ENCODE assay signal across 12 cellular contexts in genomic region chr14:95260537-95261440, GRCh38. TPM values are rescaled to one million over a fixed set of nuclear protein-coding genes. Genes with fewer than 3 reads are reported as not detected.
DNase-seq lines count a peak whose midpoint lies in the region; ATAC-seq, FAIRE-seq and TF ChIP-seq lines count a peak whose summit lies in the region.
"Had no signal": no experiment of that assay in that cellular context is flagged by ENCODE, and none has a peak within 500 bp of the region (broad histone marks: within the 10 kb centered on the region; RNA-seq: fewer than 3 reads in every experiment).

No MANE protein-coding gene starts in this region.

- H3K27me3 ChIP-seq in IMR-90 (ENCODE audit: control insufficient read depth, insufficient read depth, low read length) (no peaks in the 10 kb centered on the region), psoas muscle (ENCODE audit: insufficient read depth in 3 of 3, low read length in 2 of 3) (no peaks in the 10 kb centered on the region), esophagus squamous epithelium (no peaks in the 10 kb centered on the region), hepatocyte (no peaks in the 10 kb centered on the region)

- H2AK9ac ChIP-seq in IMR-90 (replicated peaks; ENCODE audit: low read depth, low read length, poor library complexity) = no peak overlapping the region

- no peak for TF ChIP-seq RAD21 in IMR-90 (IDR thresholded peaks at IDR 0.05; ENCODE audit: low read length)

- peaks cover 3% of the 10 kb centered on the region for H3K79me2 ChIP-seq in hepatocyte

- in situ Hi-C loops in IMR-90 (cut with MboI; ENCODE audit: low sequenced_read_pairs) = no loop called here

- H4K91ac ChIP-seq in IMR-90 (ENCODE audit: insufficient read depth, low read depth, low read length) = no peak overlapping the region

- no peak overlapping the region for H3K23ac ChIP-seq in IMR-90 (ENCODE audit: low read depth, low read length)

- no peak overlapping the region for H2BK5ac ChIP-seq in IMR-90 (ENCODE audit: low read depth, low read length, poor library complexity, severe bottlenecking)

- no peak overlapping the region for H3K56ac ChIP-seq in IMR-90 (ENCODE audit: extremely low read depth, insufficient read depth, low read length)

- H3K4me3 ChIP-seq in IMR-90 (ENCODE audit: insufficient read depth, low read depth, low read length) = no peak overlapping the region
- H3K4me3 ChIP-seq in psoas muscle = no peak overlapping the region
- no peak overlapping the region for H3K4me3 ChIP-seq in esophagus squamous epithelium
- H3K4me3 ChIP-seq in hepatocyte = no peak overlapping the region

- no peak overlapping the region for H2AFZ ChIP-seq in IMR-90 (replicated peaks; ENCODE audit: low read length, poor library complexity)
- H2AFZ ChIP-seq in hepatocyte = no peak overlapping the region

- H2AK5ac ChIP-seq in IMR-90 (ENCODE audit: low read depth, low read length) = no peak overlapping the region

- H3K36me3 ChIP-seq in IMR-90 (ENCODE audit: control insufficient read depth, insufficient read depth, low read length) (no peaks in the 10 kb centered on the region), psoas muscle (ENCODE audit: insufficient read depth in 1 of 2, low read depth in 1 of 2) (no peaks in the 10 kb centered on the region), esophagus squamous epithelium (no peaks in the 10 kb centered on the region), hepatocyte (replicated peaks; ENCODE audit: insufficient read depth, low read depth) (no peaks in the 10 kb centered on the region)

- POLR2A ChIA-PET in IMR-90 (lab: Charles Lee; ENCODE audit: unreplicated experiment) = no interaction called here

- no peak for ATAC-seq in IMR-90 (ENCODE audit: low read depth)
- ATAC-seq in psoas muscle = no peak

- 87% methylated on average over 6 of the region's 20 CpGs; no CpG with 5 or more reads in 1 of the 2 experiments for WGBS in IMR-90 (ENCODE audit: extremely low coverage in 2 of 2, insufficient read length in 1 of 2), 2 experiments
- WGBS in psoas muscle, 3 donors = 79 to 85% (median 84%) methylated on average over 20 of the region's 20 CpGs
- WGBS in esophagus squamous epithelium, 2 donors = 56 to 67% methylated on average over 20 of the region's 20 CpGs
- 87% methylated on average over 20 of the region's 20 CpGs for WGBS in hepatocyte (ENCODE audit: low lambda C conversion rate, missing lambda C conversion rate)

- CTCF ChIA-PET in IMR-90 (lab: Yijun Ruan, JAX) = interaction anchor here (0.6 kb wide), 1 partner anchor 17 kb away, joined by 4 read pairs; no protein-coding TSS in a partner anchor

- no peak overlapping the region for H3K18ac ChIP-seq in IMR-90 (ENCODE audit: low read depth, low read length)

- no TSS peak for BruUV-seq in IMR-90 (replicated peaks; lab: Mats Ljungman, UMichigan)

- intact Hi-C loops in IMR-90 (cut with micrococcal nuclease) = no loop called here
- intact Hi-C loops in psoas muscle (cut with DNase I) = no loop called here
- intact Hi-C loops in esophagus squamous epithelium (cut with DNase I) = no loop called here

- no peaks in the 10 kb centered on the region for H3K9me1 ChIP-seq in IMR-90 (ENCODE audit: insufficient read depth, low read length)

- TF ChIP-seq POLR2A in GM12892 (IDR thresholded peaks at IDR 0.05; ENCODE audit: low read depth, low read length) = no peak
- no peak for TF ChIP-seq POLR2A in IMR-90 (IDR thresholded peaks at IDR 0.05; ENCODE audit: low read depth, low read length)
- TF ChIP-seq POLR2A in esophagus squamous epithelium (IDR thresholded peaks at IDR 0.05) = no peak

- H3K9me2 ChIP-seq in hepatocyte (replicated peaks; ENCODE audit: insufficient read depth) = no peaks in the 10 kb centered on the region

- no peak overlapping the region for H2BK15ac ChIP-seq in IMR-90 (ENCODE audit: low read depth, low read length)

- H4K20me1 ChIP-seq in IMR-90 (ENCODE audit: insufficient read depth, low read length) = no peaks in the 10 kb centered on the region
- H4K20me1 ChIP-seq in hepatocyte (ENCODE audit: insufficient read depth, poor library complexity, severe bottlenecking) = no peaks in the 10 kb centered on the region

- dilution Hi-C loops in IMR-90 (cut with HindIII; ENCODE audit: low sequenced_read_pairs, unreplicated experiment) = no loop called here

- H2BK20ac ChIP-seq in IMR-90 (ENCODE audit: low read depth, low read length) = no peak overlapping the region

- H3K4me2 ChIP-seq in IMR-90 (ENCODE audit: low read depth, low read length) = no peak overlapping the region
- no peak overlapping the region for H3K4me2 ChIP-seq in hepatocyte

- H2BK120ac ChIP-seq in IMR-90 (ENCODE audit: low read depth, low read length) = no peak overlapping the region

- no peaks in the 10 kb centered on the region for H3K79me1 ChIP-seq in IMR-90 (ENCODE audit: low read depth in 1 of 2, low read length in 2 of 2)

- H3K27ac ChIP-seq in IMR-90 (ENCODE audit: insufficient read depth, low read length) (no peak overlapping the region), psoas muscle (peak overlapping the region; percentile 23), esophagus squamous epithelium (no peak overlapping the region), hepatocyte (no peak overlapping the region)

- H3K9me3 ChIP-seq in IMR-90 (ENCODE audit: control insufficient read depth, insufficient read depth, low read length) (no peaks in the 10 kb centered on the region), psoas muscle (no peaks in the 10 kb centered on the region), esophagus squamous epithelium (no peaks in the 10 kb centered on the region), hepatocyte (ENCODE audit: low read depth) (no peaks in the 10 kb centered on the region)

- no peak overlapping the region for H3K14ac ChIP-seq in IMR-90 (replicated peaks; ENCODE audit: low read depth, low read length)

- TF ChIP-seq CTCF in IMR-90 (conservative IDR thresholded peaks at IDR 0.05; ENCODE audit: low read depth, low read length) (no peak), psoas muscle (IDR thresholded peaks at IDR 0.05) (no peak), esophagus squamous epithelium (IDR thresholded peaks at IDR 0.05) (no peak), hepatocyte (IDR thresholded peaks at IDR 0.05; ENCODE audit: poor library complexity) (no peak)

- H4K5ac ChIP-seq in IMR-90 (ENCODE audit: low read depth, low read length) = no peak overlapping the region

- peaks cover 4% of the 10 kb centered on the region; the same call in 1 of the 2 replicates for H3K4me1 ChIP-seq in IMR-90 (ENCODE audit: control insufficient read depth, insufficient read depth, low read length)
- H3K4me1 ChIP-seq in psoas muscle = peaks cover 6% of the 10 kb centered on the region
- H3K4me1 ChIP-seq in esophagus squamous epithelium = peaks cover 11 to 79% (median 17%) of the 10 kb centered on the region in 3 donors
- peaks cover 15% of the 10 kb centered on the region for H3K4me1 ChIP-seq in hepatocyte (ENCODE audit: insufficient read depth)

- FAIRE-seq in GM12892 (lab: Jason Lieb, UNC) = peak; percentile 42
- FAIRE-seq: G401.6 had no signal

- no peak overlapping the region for H3K9ac ChIP-seq in IMR-90 (ENCODE audit: low read depth, low read length)

- DNase-seq in GM12892 (ENCODE audit: insufficient read length) (no peak), IMR-90 (peak; percentile 39), brain pericyte (ENCODE audit: low read depth, low spot score) (peak; percentile 51), psoas muscle (no peak), esophagus squamous epithelium (lab: John Stamatoyannopoulos, UW) (no peak), activated gamma-delta T cell treated with Interleukin-2 at 50 U/mL for 16 hours (no peak), hepatocyte (ENCODE audit: low spot score) (no peak), SIG-M5 treated with dmso at 0.1 percent for 504 hours (lab: John Stamatoyannopoulos, UW; ENCODE audit: unreplicated experiment) (no peak)
- DNase-seq: anterior cingulate cortex, Kasumi-1, left cardiac atrium had no signal

- H3K4ac ChIP-seq in IMR-90 (ENCODE audit: low read depth, low read length) = no peak overlapping the region

- H4K8ac ChIP-seq in IMR-90 (ENCODE audit: low read depth in 2 of 2, low read length in 2 of 2) = no peak overlapping the region

TF ChIP-seq in IMR-90, 13 proteins besides CTCF, POLR2A, EP300 and RAD21 (continues in another document):
- no peak for TF ChIP-seq CHD1 (IDR thresholded peaks at IDR 0.05; ENCODE audit: low read depth, low read length)
- TF ChIP-seq BHLHE40 (IDR thresholded peaks at IDR 0.05; ENCODE audit: low read depth, low read length) = no peak
- no peak for TF ChIP-seq USF2 (IDR thresholded peaks at IDR 0.05; ENCODE audit: low read depth, low read length)
- no peak for TF ChIP-seq CEBPB (IDR thresholded peaks at IDR 0.05; ENCODE audit: low read depth, low read length)
- TF ChIP-seq NFE2L2 (IDR thresholded peaks at IDR 0.05; ENCODE audit: low read depth, low read length) = no peak
- TF ChIP-seq, protein P1, sequence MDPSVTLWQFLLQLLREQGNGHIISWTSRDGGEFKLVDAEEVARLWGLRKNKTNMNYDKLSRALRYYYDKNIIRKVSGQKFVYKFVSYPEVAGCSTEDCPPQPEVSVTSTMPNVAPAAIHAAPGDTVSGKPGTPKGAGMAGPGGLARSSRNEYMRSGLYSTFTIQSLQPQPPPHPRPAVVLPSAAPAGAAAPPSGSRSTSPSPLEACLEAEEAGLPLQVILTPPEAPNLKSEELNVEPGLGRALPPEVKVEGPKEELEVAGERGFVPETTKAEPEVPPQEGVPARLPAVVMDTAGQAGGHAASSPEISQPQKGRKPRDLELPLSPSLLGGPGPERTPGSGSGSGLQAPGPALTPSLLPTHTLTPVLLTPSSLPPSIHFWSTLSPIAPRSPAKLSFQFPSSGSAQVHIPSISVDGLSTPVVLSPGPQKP (IDR thresholded peaks at IDR 0.05; ENCODE audit: borderline replicate concordance, low read depth, low read length) = no peak
- TF ChIP-seq MAFK (IDR thresholded peaks at IDR 0.05; ENCODE audit: low read depth, low read length) = no peak
- no peak for TF ChIP-seq SMC3 (IDR thresholded peaks at IDR 0.05; ENCODE audit: low read depth, low read length)
- no peak for TF ChIP-seq RFX5 (IDR thresholded peaks at IDR 0.05; ENCODE audit: low read depth, low read length)

RNA-seq across cellular contexts. Expression of gene CLMN, which starts 58.9 kb away (rescaled TPM):
- polyA plus RNA-seq in GM12892 (2012; ENCODE audit: missing spikeins) = 13.9 TPM
- total RNA-seq in IMR-90 (2012; rRNA removed) (under 0.01 and 0.18 TPM in 2 replicates), psoas muscle (1 to 10 TPM; 3.9 to 9.6 (median 6.3) TPM), esophagus squamous epithelium (10 to 100 TPM in 1 of 4 donors, 1 to 10 TPM in 3; 3.3 to 14.1 (median 5.1) TPM), hepatocyte (12.0 and 15.7 TPM in 2 replicates)
- polyA plus RNA-seq in IMR-90 (2012; rRNA removed) (0.09 and 0.10 TPM in 2 replicates), psoas muscle (1 to 10 TPM; 1.7 to 2.5 (median 2.1) TPM), hepatocyte (40.0 and 53.9 TPM in 2 replicates)
- 0.03 TPM in 1 of 2 replicates, not detected in the other for polyA plus RNA-seq in IMR-90 (2012; cell fraction: cytosol; rRNA removed)
- polyA plus RNA-seq in IMR-90 (2012; cell fraction: nucleus; rRNA removed; ENCODE audit: low replicate concordance) = 0.03 and 0.09 TPM in 2 replicates

Comparison
In these comparisons a context has a peak if more than half of its experiments do, and no peak if none do; other contexts are left out.
1. DNase-seq: peak in IMR-90 (single experiment) and brain pericyte (single experiment); none in GM12892 (single experiment), psoas muscle (0 of 2), esophagus squamous epithelium (single experiment), activated gamma-delta T cell treated with Interleukin-2 at 50 U/mL for 16 hours (single experiment), hepatocyte (single experiment) and SIG-M5 treated with dmso at 0.1 percent for 504 hours (single experiment).